Comparison of ENCODE assay signal across 1 cellular context in the genomic region with DNA sequence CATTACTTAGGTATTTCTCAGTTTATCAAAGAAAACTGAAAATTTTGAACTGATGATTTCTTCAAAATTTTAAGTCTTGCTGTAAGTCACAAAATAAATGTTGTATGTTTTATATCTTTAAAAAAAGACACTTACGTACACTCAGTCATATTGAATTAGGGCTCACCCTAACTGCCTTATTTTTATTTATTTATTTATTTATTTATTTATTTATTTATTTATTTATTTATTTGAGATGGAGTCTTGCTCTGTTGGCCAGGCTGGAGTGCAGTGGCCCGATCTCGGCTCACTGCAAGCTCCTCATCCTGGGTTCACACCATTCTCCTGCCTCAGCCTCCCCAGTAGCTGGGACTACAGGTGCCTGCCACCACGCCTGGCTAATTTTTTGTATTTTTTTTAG.
TF ChIP-seq lines count a peak whose summit lies in the region.
"Not testable (repeated sequence)": the region's sequence is repeated elsewhere in the genome, so short reads cannot be mapped to it uniquely, and the experiment has no call there.

No MANE protein-coding gene starts in this region.

- not testable (repeated sequence) for H3K4me1 ChIP-seq in HEK293 (ENCODE audit: control insufficient read depth, insufficient read depth, low read length)

- not testable (repeated sequence) for H3K4me3 ChIP-seq in HEK293 (ENCODE audit: low read depth, low read length)

- not testable (repeated sequence) for TF ChIP-seq CTCF in HEK293 (tag by site-specific recombination; IDR thresholded peaks at IDR 0.05)

- H3K36me3 ChIP-seq in HEK293 (ENCODE audit: control insufficient read depth in 2 of 2, insufficient read depth in 1 of 2, low read length in 2 of 2): not testable (repeated sequence)

- POLR2A ChIA-PET in HEK293 (lab: Yijun Ruan, JAX): not testable (repeated sequence)

- H3K9me3 ChIP-seq in HEK293 (ENCODE audit: control insufficient read depth, insufficient read depth, low read depth, low read length): not testable (repeated sequence)

- H3K27ac ChIP-seq in HEK293 (ENCODE audit: extremely low read depth, low read depth, low read length): not testable (repeated sequence)

- CTCF ChIA-PET in HEK293 (lab: Yijun Ruan, JAX): not testable (repeated sequence)

TF ChIP-seq in HEK293, 187 proteins besides CTCF, POLR2A, EP300 and RAD21:
- TF ChIP-seq ZNF518A (tag by site-specific recombination; conservative IDR thresholded peaks at IDR 0.05; ENCODE audit: low read depth): peak; percentile 70; the same call in 1 of the 2 replicates
- peak; percentile 35; the same call in 1 of the 2 replicates for TF ChIP-seq ZNF623 (tag by site-specific recombination; IDR thresholded peaks at IDR 0.05)
- TF ChIP-seq ZNF433 (tag by site-specific recombination; IDR thresholded peaks at IDR 0.05; ENCODE audit: low read depth): 0 out of 2 replicates have a peak, but pooled peaks have one; percentile 14
- peak; percentile 57 for TF ChIP-seq ZNF555 (tag by site-specific recombination; conservative IDR thresholded peaks at IDR 0.05)
- TF ChIP-seq ZNF426 (tag by site-specific recombination; IDR thresholded peaks at IDR 0.05): peak; percentile 59
- TF ChIP-seq ZNF394 (tag by site-specific recombination; IDR thresholded peaks at IDR 0.05; ENCODE audit: borderline replicate concordance): peak; percentile 80; the same call in 1 of the 2 replicates
- peak; percentile 51; the same call in 1 of the 2 replicates for TF ChIP-seq ZBTB8A (tag by site-specific recombination; IDR thresholded peaks at IDR 0.05)
- TF ChIP-seq ZNF140 (tag by site-specific recombination; IDR thresholded peaks at IDR 0.05): 0 out of 2 replicates have a peak, but pooled peaks have one; percentile 40
- TF ChIP-seq, protein P1, sequence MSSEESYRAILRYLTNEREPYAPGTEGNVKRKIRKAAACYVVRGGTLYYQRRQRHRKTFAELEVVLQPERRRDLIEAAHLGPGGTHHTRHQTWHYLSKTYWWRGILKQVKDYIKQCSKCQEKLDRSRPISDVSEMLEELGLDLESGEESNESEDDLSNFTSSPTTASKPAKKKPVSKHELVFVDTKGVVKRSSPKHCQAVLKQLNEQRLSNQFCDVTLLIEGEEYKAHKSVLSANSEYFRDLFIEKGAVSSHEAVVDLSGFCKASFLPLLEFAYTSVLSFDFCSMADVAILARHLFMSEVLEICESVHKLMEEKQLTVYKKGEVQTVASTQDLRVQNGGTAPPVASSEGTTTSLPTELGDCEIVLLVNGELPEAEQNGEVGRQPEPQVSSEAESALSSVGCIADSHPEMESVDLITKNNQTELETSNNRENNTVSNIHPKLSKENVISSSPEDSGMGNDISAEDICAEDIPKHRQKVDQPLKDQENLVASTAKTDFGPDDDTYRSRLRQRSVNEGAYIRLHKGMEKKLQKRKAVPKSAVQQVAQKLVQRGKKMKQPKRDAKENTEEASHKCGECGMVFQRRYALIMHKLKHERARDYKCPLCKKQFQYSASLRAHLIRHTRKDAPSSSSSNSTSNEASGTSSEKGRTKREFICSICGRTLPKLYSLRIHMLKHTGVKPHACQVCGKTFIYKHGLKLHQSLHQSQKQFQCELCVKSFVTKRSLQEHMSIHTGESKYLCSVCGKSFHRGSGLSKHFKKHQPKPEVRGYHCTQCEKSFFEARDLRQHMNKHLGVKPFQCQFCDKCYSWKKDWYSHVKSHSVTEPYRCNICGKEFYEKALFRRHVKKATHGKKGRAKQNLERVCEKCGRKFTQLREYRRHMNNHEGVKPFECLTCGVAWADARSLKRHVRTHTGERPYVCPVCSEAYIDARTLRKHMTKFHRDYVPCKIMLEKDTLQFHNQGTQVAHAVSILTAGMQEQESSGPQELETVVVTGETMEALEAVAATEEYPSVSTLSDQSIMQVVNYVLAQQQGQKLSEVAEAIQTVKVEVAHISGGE (tag by site-specific recombination; conservative IDR thresholded peaks at IDR 0.05; ENCODE audit: low read depth): peak; percentile 49; the same call in 1 of the 2 replicates
